33 cellular contexts compared by ENCODE assay signal in genomic region chr1:213767683-213768082, GRCh38.
DNase-seq lines count a peak whose midpoint lies in the region; ATAC-seq, FAIRE-seq and TF ChIP-seq lines count a peak whose summit lies in the region.
"Had no signal": no experiment of that assay in that cellular context is flagged by ENCODE, and none has a peak within 500 bp of the region (broad histone marks: within the 10 kb centered on the region; RNA-seq: fewer than 3 reads in every experiment).

No MANE protein-coding gene starts in this region.

- no peak for FAIRE-seq in HepG2 (lab: Jason Lieb, UNC)
- FAIRE-seq: A204.1, A549, D721Med had no signal

- H3K27ac ChIP-seq in liver (ENCODE audit: low read depth in 1 of 2, low read length in 2 of 2) (peak overlapping the region; percentile 40 to 48), HepG2 (ENCODE audit: extremely low read length, insufficient read depth, low read length) (no peak overlapping the region), right lobe of liver (peak overlapping the region in 1 of 3 donors; percentile 11)
- H3K27ac ChIP-seq: 22Rv1; A549; BLaER1; BLaER1 treated with 17β-estradiol and CSF1 and Interleukin-3, amounts not matched to agents 10 nM and 100 nM; C4-2B had no signal

- TF ChIP-seq CTCF in liver (IDR thresholded peaks at IDR 0.05; ENCODE audit: low read depth, low read length, missing input control) (no peak), HepG2 (CRISPR knock-in tag; IDR thresholded peaks at IDR 0.05) (no peak), right lobe of liver (IDR thresholded peaks at IDR 0.05) (no peak)

- H3K4me1 ChIP-seq in liver (ENCODE audit: control insufficient read depth in 4 of 4, insufficient read depth in 4 of 4, low read length in 3 of 4) = peaks cover 0 to 3% (median 0%) of the 10 kb centered on the region in 4 donors
- H3K4me1 ChIP-seq in HepG2 (ENCODE audit: insufficient read depth, low read length) = peaks cover 11% of the 10 kb centered on the region
- H3K4me1 ChIP-seq in right lobe of liver = no peaks in the 10 kb centered on the region
- H3K4me1 ChIP-seq: A549, BE2C, Caco-2 had no signal

- no peaks in the 10 kb centered on the region for H3K9me3 ChIP-seq in liver (ENCODE audit: control insufficient read depth in 4 of 4, low read length in 3 of 4)
- H3K9me3 ChIP-seq in HepG2 (ENCODE audit: low read length) = no peaks in the 10 kb centered on the region
- H3K9me3 ChIP-seq in right lobe of liver = no peaks in the 10 kb centered on the region
- H3K9me3 ChIP-seq: A549; BE2C; BLaER1; BLaER1 treated with 17β-estradiol and CSF1 and Interleukin-3, amounts not matched to agents 10 nM and 100 nM; Caco-2 had no signal

- no peaks in the 10 kb centered on the region for H4K20me1 ChIP-seq in HepG2 (ENCODE audit: insufficient read depth, low read length)
- H4K20me1 ChIP-seq: BLaER1; BLaER1 treated with 17β-estradiol and CSF1 and Interleukin-3, amounts not matched to agents 10 nM and 100 nM had no signal

- H3K9ac ChIP-seq in liver (ENCODE audit: low read depth in 1 of 2, low read length in 2 of 2) (no peak overlapping the region), HepG2 (ENCODE audit: insufficient read depth, low read depth, low read length) (no peak overlapping the region)
- H3K9ac ChIP-seq: BLaER1; BLaER1 treated with 17β-estradiol and CSF1 and Interleukin-3, amounts not matched to agents 10 nM and 100 nM had no signal

- DNase-seq in HepG2 (ENCODE audit: low spot score) = no peak
- DNase-seq in left lobe of liver (ENCODE audit: low spot score) = peak; percentile 76
- peak; percentile 35 to 72 (median 65) for DNase-seq in right lobe of liver
- DNase-seq in NCI-H748 (lab: John Stamatoyannopoulos, UW; ENCODE audit: unreplicated experiment) = no peak
- DNase-seq in LoVo (ENCODE audit: low spot score) = no peak
- DNase-seq: 8988T; ACHN; AML-193; BE2C; C1 segment of cervical spinal cord; Caco-2; Calu3; CD4-positive, alpha-beta memory T cell; CD4-positive, alpha-beta T cell; CD4-positive, CD25-positive, alpha-beta regulatory T cell; CD8-positive, alpha-beta memory T cell; CD8-positive, alpha-beta T cell; COR-L47; DMS 273 treated with DMSO at 0.1 percent for 48 hours; DMS153; DMS53; DMS79; DMS79 treated with DMSO at 0.1 percent for 48 hours; DND-41; EL had no signal

- intact Hi-C loops in HepG2 (cut with micrococcal nuclease; ENCODE audit: unreplicated experiment) (loop anchor here (10.0 kb wide), 1 partner anchor 393 kb away; no protein-coding TSS in a partner anchor), right lobe of liver (cut with DNase I) (no loop called here)

- no peak for ATAC-seq in HepG2
- peak; percentile 77 for ATAC-seq in left lobe of liver
- ATAC-seq in right lobe of liver = peak; percentile 74 to 85 (median 82)
- ATAC-seq: A549; CD8-positive, alpha-beta T cell had no signal

- H2AFZ ChIP-seq in HepG2 (ENCODE audit: low read length) = no peak overlapping the region

- H3K4me2 ChIP-seq in HepG2 (ENCODE audit: low read depth, low read length) = no peak overlapping the region
- H3K4me2 ChIP-seq: A549; BLaER1; BLaER1 treated with 17β-estradiol and CSF1 and Interleukin-3, amounts not matched to agents 10 nM and 100 nM had no signal

- 57% methylated on average over 4 of the region's 4 CpGs for WGBS in liver
- 86% methylated on average over 4 of the region's 4 CpGs for WGBS in HepG2 (ENCODE audit: low lambda C conversion rate)
- WGBS in right lobe of liver (ENCODE audit: insufficient coverage, low coverage, low lambda C conversion rate, missing lambda C conversion rate) = 34% methylated on average over 4 of the region's 4 CpGs

- POLR2A ChIA-PET in HepG2 (lab: Yijun Ruan, JAX) = no interaction called here

- peak; percentile 55 to 59 for TF ChIP-seq RAD21 in liver (IDR thresholded peaks at IDR 0.05)
- TF ChIP-seq RAD21 in HepG2 (CRISPR knock-in tag; IDR thresholded peaks at IDR 0.05) = no peak

- H3K27me3 ChIP-seq in liver (ENCODE audit: control insufficient read depth in 4 of 4, insufficient read depth in 4 of 4, low read length in 3 of 4) (no peaks in the 10 kb centered on the region), HepG2 (ENCODE audit: control insufficient read depth in 1 of 2, insufficient read depth in 2 of 2, low read length in 2 of 2) (no peaks in the 10 kb centered on the region), right lobe of liver (no peaks in the 10 kb centered on the region)
- H3K27me3 ChIP-seq: BE2C; BLaER1; BLaER1 treated with 17β-estradiol and CSF1 and Interleukin-3, amounts not matched to agents 10 nM and 100 nM had no signal

- no TSS peak for BruUV-seq in HepG2 (replicated peaks; lab: Mats Ljungman, UMichigan)

- H3K79me2 ChIP-seq in HepG2 (ENCODE audit: insufficient read depth, low read length) = no peaks in the 10 kb centered on the region

- in situ Hi-C loops in HepG2 (cut with HindIII; ENCODE audit: extremely low pct_ligation_motif_present, low pct_unique_long_range_greater_than_20kb) = no loop called here

- H3K4me3 ChIP-seq in liver (ENCODE audit: low read depth in 1 of 3, low read length in 3 of 3) (no peak overlapping the region), HepG2 (replicated peaks in 1 of 3; ENCODE audit: insufficient read depth in 1 of 3, low read depth in 2 of 3, low read length in 3 of 3) (no peak overlapping the region), right lobe of liver (no peak overlapping the region)
- H3K4me3 ChIP-seq: A549; BLaER1; BLaER1 treated with 17β-estradiol and CSF1 and Interleukin-3, amounts not matched to agents 10 nM and 100 nM had no signal

- no peak for TF ChIP-seq POLR2A in HepG2 (IDR thresholded peaks at IDR 0.05; ENCODE audit: insufficient read depth in 1 of 2, low read depth in 2 of 2, low read length in 2 of 2)
- no peak for TF ChIP-seq POLR2A in right lobe of liver (IDR thresholded peaks at IDR 0.05)

- TF ChIP-seq EP300 in HepG2 (IDR thresholded peaks at IDR 0.05; ENCODE audit: low read depth in 2 of 2, low read length in 2 of 2) = no peak
- no peak for TF ChIP-seq EP300 in HepG2 (CRISPR knock-in tag; IDR thresholded peaks at IDR 0.05; ENCODE audit: borderline replicate concordance)

- CTCF ChIA-PET in HepG2 (lab: Yijun Ruan, JAX; ENCODE audit: low intra/inter-chr PET ratio, low total read pairs) = no interaction called here

- H3K36me3 ChIP-seq in liver (ENCODE audit: control insufficient read depth in 4 of 4, insufficient read depth in 3 of 4, low read depth in 1 of 4, low read length in 3 of 4) (no peaks in the 10 kb centered on the region), HepG2 (replicated peaks in 1 of 2; ENCODE audit: control insufficient read depth in 1 of 2, insufficient read depth in 2 of 2, low read length in 2 of 2) (no peaks in the 10 kb centered on the region), right lobe of liver (no peaks in the 10 kb centered on the region)
- H3K36me3 ChIP-seq: BE2C; BLaER1; BLaER1 treated with 17β-estradiol and CSF1 and Interleukin-3, amounts not matched to agents 10 nM and 100 nM had no signal

TF ChIP-seq in liver, 16 proteins besides CTCF, POLR2A, EP300 and RAD21 (continues in another document):
- no peak for TF ChIP-seq TAF1 (conservative IDR thresholded peaks at IDR 0.05)
- TF ChIP-seq FOXA2 (IDR thresholded peaks at IDR 0.05) = peak; percentile 45
- peak; percentile 31 for TF ChIP-seq YY1 (IDR thresholded peaks at IDR 0.05)
- TF ChIP-seq FOXA1 (IDR thresholded peaks at IDR 0.05) = peak; percentile 28
- no peak for TF ChIP-seq NR2F2 (IDR thresholded peaks at IDR 0.05)
- TF ChIP-seq EGR1 (IDR thresholded peaks at IDR 0.05; ENCODE audit: low read depth in 2 of 2) = peak in 1 of 2 donors; percentile 56
- TF ChIP-seq RXRA (IDR thresholded peaks at IDR 0.05) = peak; percentile 74 to 90
- TF ChIP-seq ATF3 (IDR thresholded peaks at IDR 0.05) = no peak
- TF ChIP-seq JUND (IDR thresholded peaks at IDR 0.05) = peak; percentile 25 to 52
- TF ChIP-seq, protein P1, sequence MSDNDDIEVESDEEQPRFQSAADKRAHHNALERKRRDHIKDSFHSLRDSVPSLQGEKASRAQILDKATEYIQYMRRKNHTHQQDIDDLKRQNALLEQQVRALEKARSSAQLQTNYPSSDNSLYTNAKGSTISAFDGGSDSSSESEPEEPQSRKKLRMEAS (IDR thresholded peaks at IDR 0.05) = peak; percentile 46

TF ChIP-seq in HepG2, 621 proteins besides CTCF, POLR2A, EP300 and RAD21 (continues in another document):
- no peak for TF ChIP-seq ZNF629 (CRISPR knock-in tag; conservative IDR thresholded peaks at IDR 0.05)

Comparison
In these comparisons a context has a peak if more than half of its experiments do, and no peak if none do; other contexts are left out.
1. DNase-seq: peak in left lobe of liver (single experiment) and right lobe of liver (3 of 3); none in HepG2 (single experiment), NCI-H748 (single experiment) and LoVo (single experiment).